33 cellular contexts compared by ENCODE assay signal in genomic region chr2:159427048-159427447, GRCh38.
"Had no signal": no experiment of that assay in that cellular context is flagged by ENCODE, and none has a peak within 500 bp of the region (broad histone marks: within the 10 kb centered on the region; RNA-seq: fewer than 3 reads in every experiment).

No MANE protein-coding gene starts in this region.

- DNase-seq: activated CD4-positive, alpha-beta T cell treated with anti-CD3 and anti-CD28 coated beads, Interleukin-2, amount 10 ng/mL, durations not matched to agents 24 days and 14 days; activated CD4-positive, alpha-beta T cell treated with anti-CD3 and anti-CD28 coated beads, Interleukin-2, amount 50 U/mL, for 4 hours; activated CD8-positive, alpha-beta T cell treated with anti-CD3 and anti-CD28 coated beads for 36 hours; activated effector memory CD4-positive, alpha-beta T cell treated with anti-CD3 and anti-CD28 coated beads, Interleukin-2, amount 50 U/mL, for 16 hours; activated naive CD4-positive, alpha-beta T cell; activated naive CD4-positive, alpha-beta T cell treated with anti-CD3 and anti-CD28 coated beads, Interleukin-2, amount 50 U/mL, for 16 hours; activated naive CD8-positive, alpha-beta T cell treated with anti-CD3 and anti-CD28 coated beads for 36 hours; activated T-cell treated with anti-CD3 and anti-CD28 coated beads, Interleukin-2, amount 50 U/mL, for 1 hour; activated T-cell treated with anti-CD3 and anti-CD28 coated beads, Interleukin-2, amount 50 U/mL, for 72 hours; amniotic stem cell; aorta; brain microvascular endothelial cell; central memory CD4-positive, alpha-beta T cell; NCI-H1048; NCI-H1105 treated with DMSO at 0.1 percent for 48 hours; NCI-H1436; NCI-H1694 treated with DMSO at 0.1 percent for 48 hours; NCI-H2029 treated with DMSO at 0.1 percent for 48 hours; NCI-H2107; NCI-H2171; NCI-H510A; NCI-H526; NCI-H748 treated with DMSO at 0.1 percent for 48 hours; PC-9; SIG-M5; SW 1271; T-helper 1 cell; T-helper 2 cell; T1000; WERI-Rb-1 had no signal

- H3K9me3 Mint-ChIP-seq: activated CD4-positive, alpha-beta T cell treated with anti-CD3 and anti-CD28 coated beads, Interleukin-2, amount 10 ng/mL, durations not matched to agents 24 days and 14 days; activated CD8-positive, alpha-beta T cell treated with anti-CD3 and anti-CD28 coated beads for 36 hours; activated naive CD8-positive, alpha-beta T cell treated with anti-CD3 and anti-CD28 coated beads for 36 hours; activated T-cell treated with anti-CD3 and anti-CD28 coated beads, Interleukin-2, amount 50 U/mL, for 72 hours; activated T-helper 17 cell treated with anti-CD3 and anti-CD28 coated beads, Interleukin-2, amount 50 U/mL, for 72 hours had no signal

- H3K4me3 ChIP-seq: PC-9 had no signal

- H3K27ac ChIP-seq: brain microvascular endothelial cell, PC-9, RWPE1, WERI-Rb-1 had no signal

- H3K4me3 Mint-ChIP-seq: activated CD4-positive, alpha-beta T cell treated with anti-CD3 and anti-CD28 coated beads, Interleukin-2, amount 10 ng/mL, durations not matched to agents 24 days and 14 days; activated CD8-positive, alpha-beta T cell treated with anti-CD3 and anti-CD28 coated beads for 36 hours; activated naive CD8-positive, alpha-beta T cell treated with anti-CD3 and anti-CD28 coated beads for 36 hours; activated T-cell treated with anti-CD3 and anti-CD28 coated beads, Interleukin-2, amount 50 U/mL, for 72 hours; activated T-helper 17 cell treated with anti-CD3 and anti-CD28 coated beads, Interleukin-2, amount 50 U/mL, for 72 hours had no signal

- H3K27ac Mint-ChIP-seq: activated CD4-positive, alpha-beta T cell treated with anti-CD3 and anti-CD28 coated beads, Interleukin-2, amount 10 ng/mL, durations not matched to agents 24 days and 14 days; activated CD8-positive, alpha-beta T cell treated with anti-CD3 and anti-CD28 coated beads for 36 hours; activated naive CD8-positive, alpha-beta T cell treated with anti-CD3 and anti-CD28 coated beads for 36 hours; activated T-cell treated with anti-CD3 and anti-CD28 coated beads, Interleukin-2, amount 50 U/mL, for 72 hours; activated T-helper 17 cell treated with anti-CD3 and anti-CD28 coated beads, Interleukin-2, amount 50 U/mL, for 72 hours had no signal

- H3K36me3 ChIP-seq: brain microvascular endothelial cell had no signal

- H3K27me3 Mint-ChIP-seq: activated CD4-positive, alpha-beta T cell treated with anti-CD3 and anti-CD28 coated beads, Interleukin-2, amount 10 ng/mL, durations not matched to agents 24 days and 14 days; activated CD8-positive, alpha-beta T cell treated with anti-CD3 and anti-CD28 coated beads for 36 hours; activated naive CD8-positive, alpha-beta T cell treated with anti-CD3 and anti-CD28 coated beads for 36 hours; activated T-helper 17 cell treated with anti-CD3 and anti-CD28 coated beads, Interleukin-2, amount 50 U/mL, for 72 hours had no signal

- ATAC-seq: activated CD8-positive, alpha-beta T cell treated with anti-CD3 and anti-CD28 coated beads for 36 hours; activated T-cell treated with anti-CD3 and anti-CD28 coated beads, Interleukin-2, amount 50 U/mL, for 72 hours; activated T-helper 17 cell treated with anti-CD3 and anti-CD28 coated beads, Interleukin-2, amount 50 U/mL, for 72 hours; Right ventricle myocardium inferior had no signal

- H3K4me1 Mint-ChIP-seq: activated CD4-positive, alpha-beta T cell treated with anti-CD3 and anti-CD28 coated beads, Interleukin-2, amount 10 ng/mL, durations not matched to agents 24 days and 14 days; activated T-helper 17 cell treated with anti-CD3 and anti-CD28 coated beads, Interleukin-2, amount 50 U/mL, for 72 hours had no signal
